ENCODE assay signal across 8 cellular contexts in the genomic region with DNA sequence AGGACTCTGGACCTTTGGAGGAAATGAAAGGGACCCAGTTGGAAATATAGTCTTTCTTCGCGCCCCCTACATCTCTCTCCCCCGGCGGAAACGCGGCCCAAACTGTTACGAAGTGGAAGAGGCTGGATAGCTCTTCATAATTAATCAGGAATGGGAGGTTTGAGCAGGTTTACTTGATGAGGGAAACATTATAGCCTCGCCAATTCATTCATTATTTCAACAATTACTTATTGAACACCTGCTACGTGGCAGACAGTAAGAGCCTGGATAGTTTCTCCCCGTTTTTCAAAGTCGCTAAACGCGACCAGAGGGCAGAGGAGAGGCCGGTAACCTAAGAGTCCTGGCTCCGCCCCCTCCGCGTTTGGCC. TPM values are rescaled to one million over a fixed set of nuclear protein-coding genes. Genes with fewer than 3 reads are reported as not detected.
DNase-seq lines count a peak whose midpoint lies in the region; ATAC-seq and TF ChIP-seq lines count a peak whose summit lies in the region.

No MANE protein-coding gene starts in this region.

- peak overlapping the region; percentile 98 for H3K4me3 Mint-ChIP-seq in chondrocyte (ENCODE audit: unreplicated experiment)

- H3K9me3 Mint-ChIP-seq in chondrocyte (ENCODE audit: low read depth) = no peaks in the 10 kb centered on the region

- peaks cover 18% of the 10 kb centered on the region for H3K27me3 Mint-ChIP-seq in chondrocyte (ENCODE audit: low read depth)

- H3K27ac Mint-ChIP-seq in chondrocyte (ENCODE audit: unreplicated experiment) = peak overlapping the region; percentile 96

- no peak for TF ChIP-seq CTCF in chondrocyte (IDR thresholded peaks at IDR 0.05)
- no peak for TF ChIP-seq CTCF in mucosa of descending colon (IDR thresholded peaks at IDR 0.05)
- no peak for TF ChIP-seq CTCF in GM10248 (IDR thresholded peaks at IDR 0.05; ENCODE audit: control extremely low read depth, extremely low read depth, low read depth, missing control alignments)

- TF ChIP-seq EP300 in Ishikawa (IDR thresholded peaks at IDR 0.05; ENCODE audit: borderline replicate concordance) = no peak

- 0 out of 2 replicates have a peak, but pooled peaks have one; percentile 0 for TF ChIP-seq RAD21 in Ishikawa (IDR thresholded peaks at IDR 0.05; ENCODE audit: low read depth)

- CTCF ChIA-PET in GM10248 (lab: Yijun Ruan, JAX) = interaction anchor here (1.2 to 10.0 kb wide), 11 partner anchors 9 to 189 kb away, joined by 3 to 140 read pairs (median 24); a partner anchor contains a TSS

- POLR2A ChIA-PET in GM10248 (lab: Yijun Ruan, JAX) = no interaction called here

- no peaks in the 10 kb centered on the region for H3K9me3 ChIP-seq in mucosa of descending colon

- intact Hi-C loops in mucosa of descending colon (cut with DNase I, micrococcal nuclease) = no loop called here

- peaks cover 33% of the 10 kb centered on the region for H3K4me1 Mint-ChIP-seq in chondrocyte (ENCODE audit: low read depth)

- peaks cover 1% of the 10 kb centered on the region for H3K36me3 Mint-ChIP-seq in chondrocyte (ENCODE audit: low read depth)

- H3K4me1 ChIP-seq in mucosa of descending colon (ENCODE audit: low read depth) = peaks cover 27% of the 10 kb centered on the region

- H3K4me3 ChIP-seq in mucosa of descending colon = peak overlapping the region; percentile 60

- DNase-seq in stimulated activated CD4-positive, alpha-beta T cell treated with anti-CD3 and anti-CD28 coated beads, Interleukin-15, amount 100 ng/mL, for 24 hours = peak; percentile 90
- no peak for DNase-seq in stimulated activated CD4-positive, alpha-beta T cell treated with anti-CD3 and anti-CD28 coated beads, Interleukin-12 subunit alpha, Interleukin-12 subunit beta, amount 100 ng/mL, for 4 hours
- DNase-seq in chondrocyte (ENCODE audit: low spot score) (no peak), mucosa of descending colon (peak in 1 of 3 donors; percentile 96), NCI-H2227 treated with DMSO at 0.1 percent for 48 hours (lab: John Stamatoyannopoulos, UW) (no peak), GM10248 (ENCODE audit: extremely low spot score) (no peak)
- DNase-seq in stimulated activated CD4-positive, alpha-beta T cell treated with anti-CD3 and anti-CD28 coated beads, Interleukin-4, amount 100 ng/mL, for 24 hours = no peak

- H3K36me3 ChIP-seq in mucosa of descending colon (ENCODE audit: low read depth) = no peaks in the 10 kb centered on the region

- ATAC-seq in mucosa of descending colon = peak; percentile 64

TF ChIP-seq in Ishikawa, 13 proteins besides CTCF, POLR2A, EP300 and RAD21:
- TF ChIP-seq ZBTB7A (IDR thresholded peaks at IDR 0.05; ENCODE audit: low read depth) = 0 out of 2 replicates have a peak, but pooled peaks have one; percentile 23
- TF ChIP-seq CEBPB (IDR thresholded peaks at IDR 0.05) = 0 out of 2 replicates have a peak, but pooled peaks have one; percentile 16
- TF ChIP-seq, protein P1, sequence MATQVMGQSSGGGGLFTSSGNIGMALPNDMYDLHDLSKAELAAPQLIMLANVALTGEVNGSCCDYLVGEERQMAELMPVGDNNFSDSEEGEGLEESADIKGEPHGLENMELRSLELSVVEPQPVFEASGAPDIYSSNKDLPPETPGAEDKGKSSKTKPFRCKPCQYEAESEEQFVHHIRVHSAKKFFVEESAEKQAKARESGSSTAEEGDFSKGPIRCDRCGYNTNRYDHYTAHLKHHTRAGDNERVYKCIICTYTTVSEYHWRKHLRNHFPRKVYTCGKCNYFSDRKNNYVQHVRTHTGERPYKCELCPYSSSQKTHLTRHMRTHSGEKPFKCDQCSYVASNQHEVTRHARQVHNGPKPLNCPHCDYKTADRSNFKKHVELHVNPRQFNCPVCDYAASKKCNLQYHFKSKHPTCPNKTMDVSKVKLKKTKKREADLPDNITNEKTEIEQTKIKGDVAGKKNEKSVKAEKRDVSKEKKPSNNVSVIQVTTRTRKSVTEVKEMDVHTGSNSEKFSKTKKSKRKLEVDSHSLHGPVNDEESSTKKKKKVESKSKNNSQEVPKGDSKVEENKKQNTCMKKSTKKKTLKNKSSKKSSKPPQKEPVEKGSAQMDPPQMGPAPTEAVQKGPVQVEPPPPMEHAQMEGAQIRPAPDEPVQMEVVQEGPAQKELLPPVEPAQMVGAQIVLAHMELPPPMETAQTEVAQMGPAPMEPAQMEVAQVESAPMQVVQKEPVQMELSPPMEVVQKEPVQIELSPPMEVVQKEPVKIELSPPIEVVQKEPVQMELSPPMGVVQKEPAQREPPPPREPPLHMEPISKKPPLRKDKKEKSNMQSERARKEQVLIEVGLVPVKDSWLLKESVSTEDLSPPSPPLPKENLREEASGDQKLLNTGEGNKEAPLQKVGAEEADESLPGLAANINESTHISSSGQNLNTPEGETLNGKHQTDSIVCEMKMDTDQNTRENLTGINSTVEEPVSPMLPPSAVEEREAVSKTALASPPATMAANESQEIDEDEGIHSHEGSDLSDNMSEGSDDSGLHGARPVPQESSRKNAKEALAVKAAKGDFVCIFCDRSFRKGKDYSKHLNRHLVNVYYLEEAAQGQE (IDR thresholded peaks at IDR 0.05; ENCODE audit: low read depth) = peak; percentile 57; the same call in 1 of the 2 replicates
- TF ChIP-seq, protein P2, sequence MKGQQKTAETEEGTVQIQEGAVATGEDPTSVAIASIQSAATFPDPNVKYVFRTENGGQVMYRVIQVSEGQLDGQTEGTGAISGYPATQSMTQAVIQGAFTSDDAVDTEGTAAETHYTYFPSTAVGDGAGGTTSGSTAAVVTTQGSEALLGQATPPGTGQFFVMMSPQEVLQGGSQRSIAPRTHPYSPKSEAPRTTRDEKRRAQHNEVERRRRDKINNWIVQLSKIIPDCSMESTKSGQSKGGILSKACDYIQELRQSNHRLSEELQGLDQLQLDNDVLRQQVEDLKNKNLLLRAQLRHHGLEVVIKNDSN (IDR thresholded peaks at IDR 0.05) = no peak

RNA-seq across cellular contexts. Expression of a gene that starts 0.2 kb away (rescaled TPM):
- total RNA-seq in chondrocyte (8.8 to 10.1 TPM (median 9.0 TPM) in 3 replicates), mucosa of descending colon (10 to 100 TPM; 18.3 to 27.7 (median 20.5) TPM)

RNA-seq across cellular contexts. Expression of a gene that starts 1.8 kb away (rescaled TPM):
- total RNA-seq in chondrocyte = 3.0 to 4.0 TPM (median 4.0 TPM) in 3 replicates
- 100 to 1,000 TPM in 1 of 3 donors, 10 to 100 TPM in 1, 1 to 10 TPM in 1; 8.2 to 228 (median 11.4) TPM for total RNA-seq in mucosa of descending colon

RNA-seq across cellular contexts. Expression of a gene that starts 11.9 kb away (rescaled TPM):
- total RNA-seq in chondrocyte (55.1 to 64.3 TPM (median 57.7 TPM) in 3 replicates), mucosa of descending colon (10 to 100 TPM; 26.6 to 51.9 (median 29.2) TPM)

RNA-seq across cellular contexts. Expression of a gene that starts 24.9 kb away (rescaled TPM):
- total RNA-seq in chondrocyte (29.4 to 38.0 TPM (median 35.9 TPM) in 3 replicates), mucosa of descending colon (10 to 100 TPM; 26.9 to 72.2 (median 29.0) TPM)

RNA-seq across cellular contexts. Expression of a gene that starts 30.9 kb away (rescaled TPM):
- total RNA-seq in chondrocyte (not detected in 3 replicates), mucosa of descending colon (1 to 10 TPM in 2 of 3 donors, under 1 TPM in 1; 0.41 to 2.3 (median 2.0) TPM)
